13 cellular contexts compared by ENCODE assay signal in the genomic region with DNA sequence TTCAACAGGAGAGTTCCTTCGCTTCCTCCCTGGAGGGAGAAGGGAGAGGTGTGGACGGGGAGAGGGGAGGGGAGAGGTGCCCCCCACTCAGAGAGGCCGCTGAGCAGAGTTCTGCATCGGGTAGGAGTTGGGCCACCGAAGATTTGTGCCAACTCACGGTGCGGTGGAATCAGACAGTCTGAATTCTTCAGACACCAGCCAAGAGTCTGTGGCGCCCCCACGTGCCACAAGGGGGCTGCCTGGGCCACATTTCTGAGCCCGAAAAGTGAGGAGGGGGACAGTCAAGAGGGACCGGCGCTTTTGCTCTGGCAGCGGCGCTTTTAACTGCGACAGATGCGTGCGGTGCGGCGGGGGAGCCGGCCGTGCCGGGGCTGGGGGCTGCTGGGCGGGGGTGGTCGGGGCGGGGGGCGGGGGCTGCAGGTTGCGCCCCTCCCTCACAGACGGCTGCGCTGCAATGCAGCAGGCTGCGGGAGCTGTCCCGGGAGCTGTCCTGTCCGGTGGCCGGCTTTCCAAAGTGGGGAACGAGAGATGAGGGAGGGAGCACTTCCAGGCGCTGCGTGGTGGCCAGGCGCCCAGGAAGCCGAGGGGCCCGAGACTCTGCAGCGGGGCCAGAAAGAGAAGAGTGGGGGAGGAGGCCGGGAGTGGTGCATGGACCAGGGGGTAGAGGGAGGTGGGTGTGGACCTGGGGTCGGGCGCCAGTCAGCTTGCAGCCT. TPM values are rescaled to one million over a fixed set of nuclear protein-coding genes. Genes with fewer than 3 reads are reported as not detected.
DNase-seq lines count a peak whose midpoint lies in the region; ATAC-seq and TF ChIP-seq lines count a peak whose summit lies in the region.
"Had no signal": no experiment of that assay in that cellular context is flagged by ENCODE, and none has a peak within 500 bp of the region (broad histone marks: within the 10 kb centered on the region; RNA-seq: fewer than 3 reads in every experiment).

No MANE protein-coding gene starts in this region.

- no peak overlapping the region for H3K4me2 ChIP-seq in OCI-LY3 (ENCODE audit: low read length)

- ATAC-seq in activated T-cell treated with anti-CD3 and anti-CD28 coated beads, Interleukin-2, amount 50 U/mL, for 72 hours (replicated peaks in 1 of 2) = no peak
- ATAC-seq in sciatic nerve (no peak), HG02623 (IDR thresholded peaks at IDR 0.05; ENCODE audit: unreplicated experiment) (no peak)
- ATAC-seq: pancreas had no signal

- H3K27me3 ChIP-seq in OCI-LY3 (ENCODE audit: low read depth, low read length) = peaks cover 18% of the 10 kb centered on the region; the same call in 1 of the 2 replicates
- H3K27me3 ChIP-seq: pancreas had no signal

- DNase-seq in activated T-cell treated with anti-CD3 and anti-CD28 coated beads, Interleukin-2, amount 50 U/mL, for 24 hours = peak; percentile 21
- no peak for DNase-seq in activated T-cell treated with anti-CD3 and anti-CD28 coated beads, Interleukin-2, amount 50 U/mL, for 72 hours
- peak; percentile 77 for DNase-seq in glutamatergic neuron
- peak; percentile 62 for DNase-seq in sciatic nerve (ENCODE audit: low spot score)
- no peak for DNase-seq in DMS114 treated with DMSO at 0.1 percent for 48 hours (lab: John Stamatoyannopoulos, UW; ENCODE audit: unreplicated experiment)
- no peak for DNase-seq in AML-193 (lab: John Stamatoyannopoulos, UW)
- DNase-seq: activated gamma-delta T cell, COR-L47, NCI-H1092 had no signal

- no peak overlapping the region for H3K27ac Mint-ChIP-seq in activated T-cell treated with anti-CD3 and anti-CD28 coated beads, Interleukin-2, amount 50 U/mL, for 24 hours
- H3K27ac Mint-ChIP-seq in activated T-cell treated with anti-CD3 and anti-CD28 coated beads, Interleukin-2, amount 50 U/mL, for 72 hours = no peak overlapping the region
- no peak overlapping the region for H3K27ac Mint-ChIP-seq in glutamatergic neuron (ENCODE audit: unreplicated experiment)

- no peaks in the 10 kb centered on the region for H3K4me1 ChIP-seq in OCI-LY3 (ENCODE audit: low read length)

- H3K36me3 Mint-ChIP-seq in activated T-cell treated with anti-CD3 and anti-CD28 coated beads, Interleukin-2, amount 50 U/mL, for 24 hours (ENCODE audit: low read depth) = no peaks in the 10 kb centered on the region
- H3K36me3 Mint-ChIP-seq in activated T-cell treated with anti-CD3 and anti-CD28 coated beads, Interleukin-2, amount 50 U/mL, for 72 hours (ENCODE audit: insufficient read depth in 2 of 2) = peaks cover 0 to 2% of the 10 kb centered on the region in 2 donors
- no peaks in the 10 kb centered on the region for H3K36me3 Mint-ChIP-seq in glutamatergic neuron (ENCODE audit: unreplicated experiment)

- intact Hi-C loops in sciatic nerve (cut with DNase I) = no loop called here

- no peaks in the 10 kb centered on the region for H3K4me1 Mint-ChIP-seq in activated T-cell treated with anti-CD3 and anti-CD28 coated beads, Interleukin-2, amount 50 U/mL, for 24 hours (ENCODE audit: low read depth)
- H3K4me1 Mint-ChIP-seq in activated T-cell treated with anti-CD3 and anti-CD28 coated beads, Interleukin-2, amount 50 U/mL, for 72 hours (ENCODE audit: low read depth) = no peaks in the 10 kb centered on the region
- peaks cover 25% of the 10 kb centered on the region for H3K4me1 Mint-ChIP-seq in glutamatergic neuron (ENCODE audit: low read depth, unreplicated experiment)

- no peak overlapping the region for H3K27ac ChIP-seq in OCI-LY3 (ENCODE audit: low read length)
- H3K27ac ChIP-seq: pancreas had no signal

- no peak overlapping the region for H3K4me3 Mint-ChIP-seq in activated T-cell treated with anti-CD3 and anti-CD28 coated beads, Interleukin-2, amount 50 U/mL, for 24 hours
- no peak overlapping the region for H3K4me3 Mint-ChIP-seq in activated T-cell treated with anti-CD3 and anti-CD28 coated beads, Interleukin-2, amount 50 U/mL, for 72 hours
- H3K4me3 Mint-ChIP-seq in glutamatergic neuron (ENCODE audit: unreplicated experiment) = peak overlapping the region; percentile 82

- H3K36me3 ChIP-seq in OCI-LY3 (replicated peaks; ENCODE audit: low read depth, low read length) = no peaks in the 10 kb centered on the region
- H3K36me3 ChIP-seq: pancreas had no signal

- peaks cover 69% of the 10 kb centered on the region for H3K27me3 Mint-ChIP-seq in activated T-cell treated with anti-CD3 and anti-CD28 coated beads, Interleukin-2, amount 50 U/mL, for 24 hours
- peaks cover 41% of the 10 kb centered on the region for H3K27me3 Mint-ChIP-seq in activated T-cell treated with anti-CD3 and anti-CD28 coated beads, Interleukin-2, amount 50 U/mL, for 72 hours (ENCODE audit: low read depth)
- peaks cover 11% of the 10 kb centered on the region for H3K27me3 Mint-ChIP-seq in glutamatergic neuron (ENCODE audit: unreplicated experiment)

- no peak overlapping the region for H3K4me3 ChIP-seq in OCI-LY3 (ENCODE audit: low read length)
- H3K4me3 ChIP-seq: pancreas had no signal

- TF ChIP-seq CTCF in OCI-LY3 (IDR thresholded peaks at IDR 0.05; ENCODE audit: low read depth, low read length) (peak; percentile 28), glutamatergic neuron (IDR thresholded peaks at IDR 0.05; ENCODE audit: partially characterized antibody, unreplicated experiment) (peak; percentile 48)

- no peaks in the 10 kb centered on the region for H3K9me3 Mint-ChIP-seq in activated T-cell treated with anti-CD3 and anti-CD28 coated beads, Interleukin-2, amount 50 U/mL, for 24 hours
- H3K9me3 Mint-ChIP-seq in activated T-cell treated with anti-CD3 and anti-CD28 coated beads, Interleukin-2, amount 50 U/mL, for 72 hours = no peaks in the 10 kb centered on the region
- peaks cover 16% of the 10 kb centered on the region for H3K9me3 Mint-ChIP-seq in glutamatergic neuron (ENCODE audit: unreplicated experiment)

- no peak overlapping the region for H2AFZ ChIP-seq in OCI-LY3 (ENCODE audit: low read depth, low read length)

- H4K20me1 ChIP-seq in OCI-LY3 (ENCODE audit: insufficient read depth, low read length) = no peaks in the 10 kb centered on the region

- H3K79me2 ChIP-seq in OCI-LY3 (ENCODE audit: low read length) = no peaks in the 10 kb centered on the region

- H3K9ac ChIP-seq in OCI-LY3 (ENCODE audit: low read length) = no peak overlapping the region

- H3K9me3 ChIP-seq in OCI-LY3 (ENCODE audit: insufficient read depth, low read length) = no peaks in the 10 kb centered on the region
- H3K9me3 ChIP-seq: pancreas had no signal

RNA-seq across cellular contexts. Expression of a gene that starts 0.9 kb away (rescaled TPM):
- total RNA-seq in activated T-cell treated with anti-CD3 and anti-CD28 coated beads, Interleukin-2, amount 50 U/mL, for 72 hours = not detected
- total RNA-seq in glutamatergic neuron (ENCODE audit: unreplicated experiment) (not detected), sciatic nerve (not detected)
- total RNA-seq: T-helper 2 cell treated with Interferon-gamma antibody and Interleukin-4, amounts not matched to agents 100 ng/mL and 5 ng/mL, for 36 hours had no signal

Comparison
In these comparisons a context has a peak if more than half of its experiments do, and no peak if none do; other contexts are left out.
1. DNase-seq: peak in activated T-cell treated with anti-CD3 and anti-CD28 coated beads, Interleukin-2, amount 50 U/mL, for 24 hours (single experiment), glutamatergic neuron (single experiment) and sciatic nerve (single experiment); none in activated T-cell treated with anti-CD3 and anti-CD28 coated beads, Interleukin-2, amount 50 U/mL, for 72 hours (0 of 2), DMS114 treated with DMSO at 0.1 percent for 48 hours (single experiment) and AML-193 (0 of 2).